1 cellular context compared by ENCODE assay signal in genomic region chr6:44151348-44152108, GRCh38.
TF ChIP-seq lines count a peak whose summit lies in the region.

No MANE protein-coding gene starts in this region.

TF ChIP-seq in HEK293, 187 proteins besides CTCF, POLR2A, EP300 and RAD21 (continued from another document):
- TF ChIP-seq ZFP37 (tag by site-specific recombination; IDR thresholded peaks at IDR 0.05) (0 out of 2 replicates have a peak, but pooled peaks have one; percentile 43), ZNF692 (tag by site-specific recombination; IDR thresholded peaks at IDR 0.05) (0 out of 2 replicates have a peak, but pooled peaks have one; percentile 20), GLIS2 (tag by site-specific recombination; IDR thresholded peaks at IDR 0.05) (peak; percentile 36; the same call in 1 of the 2 replicates), ZNF324 (tag by site-specific recombination; IDR thresholded peaks at IDR 0.05) (peak; percentile 73; the same call in 1 of the 2 replicates), SCRT2 (tag by site-specific recombination; IDR thresholded peaks at IDR 0.05) (peak; percentile 92), ZNF529 (tag by site-specific recombination; IDR thresholded peaks at IDR 0.05; ENCODE audit: insufficient replicate concordance) (peak; percentile 91), ZNF513 (tag by site-specific recombination; IDR thresholded peaks at IDR 0.05) (no peak), ZEB2 (tag by site-specific recombination; IDR thresholded peaks at IDR 0.05) (peak; percentile 72), ZNF501 (tag by site-specific recombination; IDR thresholded peaks at IDR 0.05) (peak; percentile 66), ZIC2 (tag by site-specific recombination; IDR thresholded peaks at IDR 0.05) (peak; percentile 72), ZNF701 (tag by site-specific recombination; IDR thresholded peaks at IDR 0.05) (no peak), ZNF580 (tag by site-specific recombination; IDR thresholded peaks at IDR 0.05) (no peak), ZNF398 (tag by site-specific recombination; IDR thresholded peaks at IDR 0.05) (no peak), ZNF629 (tag by site-specific recombination; IDR thresholded peaks at IDR 0.05) (peak; percentile 73), KLF7 (tag by site-specific recombination; IDR thresholded peaks at IDR 0.05; ENCODE audit: borderline replicate concordance) (no peak), KLF1 (tag by site-specific recombination; IDR thresholded peaks at IDR 0.05) (no peak), ZNF600 (tag by site-specific recombination; IDR thresholded peaks at IDR 0.05) (peak; percentile 92), BCL11A (tag by site-specific recombination; IDR thresholded peaks at IDR 0.05; ENCODE audit: low read depth) (no peak), ZNF561 (tag by site-specific recombination; IDR thresholded peaks at IDR 0.05; ENCODE audit: borderline replicate concordance) (peak; percentile 47; the same call in 1 of the 2 replicates), ZBTB17 (tag by site-specific recombination; IDR thresholded peaks at IDR 0.05) (peak; percentile 90), ZSCAN30 (tag by site-specific recombination; IDR thresholded peaks at IDR 0.05) (peak; percentile 42; the same call in 1 of the 2 replicates), ZBTB26 (tag by site-specific recombination; optimal IDR thresholded peaks at IDR 0.05) (peak; percentile 66), ZBTB21 (tag by site-specific recombination; IDR thresholded peaks at IDR 0.05) (0 out of 2 replicates have a peak, but pooled peaks have one; percentile 28), TRIM28 (IDR thresholded peaks at IDR 0.05; ENCODE audit: borderline replicate concordance, low read length) (peak; percentile 76; the same call in 1 of the 2 replicates), SCRT1 (tag by site-specific recombination; IDR thresholded peaks at IDR 0.05; ENCODE audit: borderline replicate concordance) (peak; percentile 89), ZNF645 (tag by site-specific recombination; IDR thresholded peaks at IDR 0.05) (no peak), PBX3 (CRISPR knock-in tag; IDR thresholded peaks at IDR 0.05) (peak; percentile 91), ZNF214 (tag by site-specific recombination; IDR thresholded peaks at IDR 0.05; ENCODE audit: borderline replicate concordance) (no peak)
